In the genomic region with DNA sequence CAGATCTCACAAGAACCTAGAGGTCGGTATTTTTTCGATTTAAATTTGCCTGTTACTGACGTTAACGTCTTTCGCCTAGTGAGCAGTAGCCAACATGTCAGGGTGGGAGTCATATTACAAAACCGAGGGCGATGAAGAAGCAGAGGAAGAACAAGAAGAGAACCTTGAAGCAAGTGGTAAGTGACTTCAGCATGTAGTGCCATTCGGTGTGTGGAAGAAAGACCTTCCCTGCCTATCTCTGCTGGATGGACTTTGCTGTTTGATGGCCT, we compare ENCODE assay signal across 8 cellular contexts. TPM values are rescaled to one million over a fixed set of nuclear protein-coding genes. Genes with fewer than 3 reads are reported as not detected.
DNase-seq lines count a peak whose midpoint lies in the region; ATAC-seq and TF ChIP-seq lines count a peak whose summit lies in the region.

No MANE protein-coding gene starts in this region.

- TF ChIP-seq EP300 in upper lobe of left lung (IDR thresholded peaks at IDR 0.05): no peak

- H3K9me3 Mint-ChIP-seq in activated naive CD4-positive, alpha-beta T cell treated with anti-CD3 and anti-CD28 coated beads, Interleukin-2, amount 50 U/mL, for 24 hours: no peaks in the 10 kb centered on the region
- H3K9me3 Mint-ChIP-seq in brain: peaks cover 0 to under 1% (median 0%) of the 10 kb centered on the region in 5 experiments

- intact Hi-C loops in sciatic nerve (cut with DNase I): no loop called here

- no peaks in the 10 kb centered on the region for H3K27me3 Mint-ChIP-seq in activated naive CD4-positive, alpha-beta T cell treated with anti-CD3 and anti-CD28 coated beads, Interleukin-2, amount 50 U/mL, for 24 hours
- peaks cover 13% of the 10 kb centered on the region for H3K27me3 Mint-ChIP-seq in brain

- H3K4me3 Mint-ChIP-seq in activated naive CD4-positive, alpha-beta T cell treated with anti-CD3 and anti-CD28 coated beads, Interleukin-2, amount 50 U/mL, for 24 hours: peak overlapping the region; percentile 100
- peak overlapping the region; percentile 97 to 100 (median 98) for H3K4me3 Mint-ChIP-seq in brain

- no peak for DNase-seq in activated naive CD4-positive, alpha-beta T cell treated with Interleukin-2 at 50 U/mL for 16 hours
- peak; percentile 5 for DNase-seq in medulla oblongata (ENCODE audit: extremely low spot score)
- no peak for DNase-seq in upper lobe of left lung
- DNase-seq in sciatic nerve (ENCODE audit: low spot score): no peak
- no peak for DNase-seq in kidney tubule cell (ENCODE audit: low spot score)

- H3K36me3 Mint-ChIP-seq in activated naive CD4-positive, alpha-beta T cell treated with anti-CD3 and anti-CD28 coated beads, Interleukin-2, amount 50 U/mL, for 24 hours: peaks cover 20% of the 10 kb centered on the region
- H3K36me3 Mint-ChIP-seq in brain: peaks cover 52% of the 10 kb centered on the region

- peaks cover 26 to 57% (median 33%) of the 10 kb centered on the region in 4 donors for H3K4me1 ChIP-seq in upper lobe of left lung

- ATAC-seq in upper lobe of left lung (ENCODE audit: low FRiP score in 2 of 2) (no peak), sciatic nerve (no peak), HG02759 (IDR thresholded peaks at IDR 0.05; ENCODE audit: unreplicated experiment) (no peak)

- peaks cover 17 to 48% (median 38%) of the 10 kb centered on the region in 4 donors for H3K36me3 ChIP-seq in upper lobe of left lung

- TF ChIP-seq POLR2A in upper lobe of left lung (IDR thresholded peaks at IDR 0.05): no peak

- no peak for TF ChIP-seq CTCF in brain (conservative IDR thresholded peaks at IDR 0.05)
- TF ChIP-seq CTCF in upper lobe of left lung (IDR thresholded peaks at IDR 0.05): no peak

- H3K4me1 Mint-ChIP-seq in activated naive CD4-positive, alpha-beta T cell treated with anti-CD3 and anti-CD28 coated beads, Interleukin-2, amount 50 U/mL, for 24 hours: peaks cover 33% of the 10 kb centered on the region
- H3K4me1 Mint-ChIP-seq in brain: peaks cover 48% of the 10 kb centered on the region

- H3K27ac Mint-ChIP-seq in activated naive CD4-positive, alpha-beta T cell treated with anti-CD3 and anti-CD28 coated beads, Interleukin-2, amount 50 U/mL, for 24 hours: peak overlapping the region; percentile 100
- H3K27ac Mint-ChIP-seq in brain: peak overlapping the region; percentile 96 to 100 (median 100)

- peak overlapping the region; percentile 94 to 98 (median 96) for H3K27ac ChIP-seq in upper lobe of left lung

- H3K9me3 ChIP-seq in upper lobe of left lung: no peaks in the 10 kb centered on the region

- WGBS in upper lobe of left lung, 2 donors: 6 to 7% methylated on average over 8 of the region's 8 CpGs

- H3K4me3 ChIP-seq in upper lobe of left lung: peak overlapping the region; percentile 79 to 99 (median 85)

- no peaks in the 10 kb centered on the region for H3K27me3 ChIP-seq in upper lobe of left lung

RNA-seq across cellular contexts. Expression of a gene that starts 0.8 kb away (rescaled TPM):
- 399 TPM for polyA plus RNA-seq in brain (ENCODE audit: insufficient read depth, low read depth, low replicate concordance)
- total RNA-seq in upper lobe of left lung (100 to 1,000 TPM in 5 of 6 donors, 10 to 100 TPM in 1; 83.8 to 209 (median 167) TPM), sciatic nerve (125 TPM)

RNA-seq across cellular contexts. Expression of a gene that starts 1.0 kb away (rescaled TPM):
- 27.0 TPM for polyA plus RNA-seq in brain (ENCODE audit: insufficient read depth, low read depth, low replicate concordance)
- total RNA-seq in upper lobe of left lung: 10 to 100 TPM; 28.2 to 41.5 (median 31.1) TPM
- 28.8 TPM for total RNA-seq in sciatic nerve

RNA-seq across cellular contexts. Expression of a gene that starts 32.2 kb away (rescaled TPM):
- 65.2 TPM for polyA plus RNA-seq in brain (ENCODE audit: insufficient read depth, low read depth, low replicate concordance)
- total RNA-seq in upper lobe of left lung: 100 to 1,000 TPM in 4 of 6 donors, 10 to 100 TPM in 2; 42.1 to 226 (median 105) TPM
- total RNA-seq in sciatic nerve: 28.4 TPM
